In the genomic region with DNA sequence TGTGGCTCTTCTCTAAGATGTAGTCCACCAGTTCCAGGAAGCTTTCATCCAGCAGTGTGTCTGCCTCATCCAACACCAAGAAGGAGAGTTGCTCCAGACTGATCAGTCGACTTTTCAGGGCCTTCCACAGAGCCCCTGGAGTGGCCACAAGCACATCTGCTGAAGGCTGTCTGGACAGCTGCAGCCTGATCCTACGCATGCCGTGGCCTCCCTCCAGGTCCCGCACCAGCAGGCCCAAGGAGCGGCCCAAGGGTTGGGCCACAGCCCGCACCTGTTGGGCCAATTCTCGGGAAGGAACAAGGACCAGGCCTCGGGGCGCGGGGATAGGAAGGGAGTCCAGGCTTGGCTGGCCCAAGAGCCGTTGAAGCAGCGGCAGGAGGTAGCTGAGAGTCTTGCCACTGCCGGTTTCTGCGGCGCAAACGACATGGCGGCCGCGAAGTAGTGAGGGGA, we compare ENCODE assay signal across 8 cellular contexts. TPM values are rescaled to one million over a fixed set of nuclear protein-coding genes. Genes with fewer than 3 reads are reported as not detected.
DNase-seq lines count a peak whose midpoint lies in the region; ATAC-seq, FAIRE-seq and TF ChIP-seq lines count a peak whose summit lies in the region.

No MANE protein-coding gene starts in this region.

- peaks cover 18% of the 10 kb centered on the region for H3K36me3 ChIP-seq in HUES6 (ENCODE audit: control insufficient read depth, insufficient read depth, low read length)

- no peak for FAIRE-seq in frontal cortex (lab: Jason Lieb, UNC)

- H3K4me1 ChIP-seq in HUES6 (ENCODE audit: control insufficient read depth, insufficient read depth, low read length): no peaks in the 10 kb centered on the region
- peaks cover 35% of the 10 kb centered on the region for H3K4me1 ChIP-seq in mononuclear cell (ENCODE audit: insufficient read depth, low read length)

- H3K9me3 ChIP-seq in HUES6 (ENCODE audit: control insufficient read depth, insufficient read depth, low read depth, low read length): no peaks in the 10 kb centered on the region
- H3K9me3 ChIP-seq in mononuclear cell (ENCODE audit: low read depth, low read length): no peaks in the 10 kb centered on the region

- no peak for TF ChIP-seq CTCF in cardiac fibroblast (IDR thresholded peaks at IDR 0.05; ENCODE audit: low read depth, low read length)

- DNase-seq in cardiac fibroblast (ENCODE audit: low read depth in 2 of 2) (no peak), frontal cortex (ENCODE audit: low spot score in 2 of 2) (no peak), NCI-H1048 (lab: John Stamatoyannopoulos, UW) (no peak)

- H3K27me3 ChIP-seq in HUES6 (ENCODE audit: control insufficient read depth, insufficient read depth, low read length) (no peaks in the 10 kb centered on the region), mononuclear cell (ENCODE audit: insufficient read depth, low read length) (no peaks in the 10 kb centered on the region)

- H3K4me3 ChIP-seq in HUES6 (ENCODE audit: low read depth, low read length) (peak overlapping the region; percentile 87), cardiac fibroblast (replicated peaks in 1 of 2; ENCODE audit: low read depth in 2 of 2, low read length in 2 of 2) (peak overlapping the region; percentile 80 to 93), mononuclear cell (ENCODE audit: low read length) (peak overlapping the region; percentile 90)

- ATAC-seq in GM18867 (IDR thresholded peaks at IDR 0.05; ENCODE audit: unreplicated experiment) (peak; percentile 13), HG03469 (IDR thresholded peaks at IDR 0.05; ENCODE audit: unreplicated experiment) (no peak), GM19351 (IDR thresholded peaks at IDR 0.05; ENCODE audit: unreplicated experiment) (no peak)

- peak overlapping the region; percentile 92 for H3K27ac ChIP-seq in HUES6 (ENCODE audit: low read depth, low read length)

- H3K9ac ChIP-seq in HUES6 (ENCODE audit: low read length): peak overlapping the region; percentile 84

RNA-seq across cellular contexts. Expression of a gene that starts 0.7 kb away (rescaled TPM):
- total RNA-seq in mononuclear cell (29.7 TPM), frontal cortex (13.5 TPM)

RNA-seq across cellular contexts. Expression of a gene that starts 0.8 kb away (rescaled TPM):
- total RNA-seq in mononuclear cell: 11.3 TPM
- 11.0 TPM for total RNA-seq in frontal cortex

RNA-seq across cellular contexts. Expression of a gene that starts 6.6 kb away (rescaled TPM):
- total RNA-seq in mononuclear cell: not detected
- total RNA-seq in frontal cortex: not detected

RNA-seq across cellular contexts. Expression of a gene that starts 23.0 kb away (rescaled TPM):
- total RNA-seq in mononuclear cell: 17.2 TPM
- 0.82 TPM for total RNA-seq in frontal cortex

RNA-seq across cellular contexts. Expression of a gene that starts 42.0 kb away (rescaled TPM):
- total RNA-seq in mononuclear cell (0.21 TPM), frontal cortex (not detected)
